In genomic region chr14:94638330-94638729, GRCh38 we compare ENCODE assay signal across 17 cellular contexts. TPM values are rescaled to one million over a fixed set of nuclear protein-coding genes. Genes with fewer than 3 reads are reported as not detected.
"Had no signal": no experiment of that assay in that cellular context is flagged by ENCODE, and none has a peak within 500 bp of the region (broad histone marks: within the 10 kb centered on the region; RNA-seq: fewer than 3 reads in every experiment).

No MANE protein-coding gene starts in this region.

- H3K36me3 Mint-ChIP-seq: activated CD8-positive, alpha-beta memory T cell treated with anti-CD3 and anti-CD28 coated beads, Interleukin-2, amount 10 ng/mL, durations not matched to agents 7 days and 5 days; activated naive CD8-positive, alpha-beta T cell treated with anti-CD3 and anti-CD28 coated beads for 36 hours; stimulated activated memory B cell treated with anti-CD40 and anti-IgM and Interleukin-4, amounts not matched to agents 10 μg/mL and 1 μg/mL and 100 μg/mL, for 72 hours had no signal

- H3K4me1 Mint-ChIP-seq: activated CD8-positive, alpha-beta memory T cell treated with anti-CD3 and anti-CD28 coated beads, Interleukin-2, amount 10 ng/mL, durations not matched to agents 7 days and 5 days; activated naive CD8-positive, alpha-beta T cell treated with anti-CD3 and anti-CD28 coated beads for 36 hours; stimulated activated memory B cell treated with anti-CD40 and anti-IgM and Interleukin-4, amounts not matched to agents 10 μg/mL and 1 μg/mL and 100 μg/mL, for 72 hours had no signal

- H3K4me3 Mint-ChIP-seq: activated CD8-positive, alpha-beta memory T cell treated with anti-CD3 and anti-CD28 coated beads, Interleukin-2, amount 10 ng/mL, durations not matched to agents 7 days and 5 days; activated naive CD8-positive, alpha-beta T cell treated with anti-CD3 and anti-CD28 coated beads for 36 hours; activated T-cell treated with anti-CD3 and anti-CD28 coated beads, Interleukin-2, amount 50 U/mL, for 4 hours; stimulated activated memory B cell treated with anti-CD40 and anti-IgM and Interleukin-4, amounts not matched to agents 10 μg/mL and 1 μg/mL and 100 μg/mL, for 72 hours; T-helper 2 cell treated with Interferon-gamma antibody and Interleukin-4, amounts not matched to agents 5 μg/mL and 100 μg/mL, for 36 hours had no signal

- H3K27ac Mint-ChIP-seq: activated CD8-positive, alpha-beta memory T cell treated with anti-CD3 and anti-CD28 coated beads, Interleukin-2, amount 10 ng/mL, durations not matched to agents 7 days and 5 days; activated naive CD8-positive, alpha-beta T cell treated with anti-CD3 and anti-CD28 coated beads for 36 hours; stimulated activated memory B cell treated with anti-CD40 and anti-IgM and Interleukin-4, amounts not matched to agents 10 μg/mL and 1 μg/mL and 100 μg/mL, for 72 hours; T-helper 2 cell treated with Interferon-gamma antibody and Interleukin-4, amounts not matched to agents 5 μg/mL and 100 μg/mL, for 36 hours had no signal

- H3K27me3 ChIP-seq: gastrocnemius medialis, transverse colon had no signal

- H3K27me3 Mint-ChIP-seq: activated CD8-positive, alpha-beta memory T cell treated with anti-CD3 and anti-CD28 coated beads, Interleukin-2, amount 10 ng/mL, durations not matched to agents 7 days and 5 days; activated naive CD8-positive, alpha-beta T cell treated with anti-CD3 and anti-CD28 coated beads for 36 hours; stimulated activated memory B cell treated with anti-CD40 and anti-IgM and Interleukin-4, amounts not matched to agents 10 μg/mL and 1 μg/mL and 100 μg/mL, for 72 hours had no signal

- H3K36me3 ChIP-seq: cardiac muscle cell, gastrocnemius medialis, heart right ventricle, transverse colon had no signal

- H3K4me1 ChIP-seq: gastrocnemius medialis, heart right ventricle, transverse colon had no signal

- ATAC-seq: activated CD8-positive, alpha-beta memory T cell treated with anti-CD3 and anti-CD28 coated beads, Interleukin-2, amount 10 ng/mL, durations not matched to agents 7 days and 5 days; activated T-cell treated with anti-CD3 and anti-CD28 coated beads, Interleukin-2, amount 50 U/mL, for 4 hours; gastrocnemius medialis; left ventricle myocardium superior; stimulated activated memory B cell treated with anti-CD40 and anti-IgM and Interleukin-4, amounts not matched to agents 10 μg/mL and 1 μg/mL and 100 μg/mL, for 72 hours had no signal

- H3K27ac ChIP-seq: cardiac muscle cell, gastrocnemius medialis, heart right ventricle, parathyroid adenoma, transverse colon had no signal

- H3K4me3 ChIP-seq: cardiac muscle cell, gastrocnemius medialis, heart right ventricle, transverse colon had no signal

- DNase-seq: activated CD4-positive, alpha-beta T cell treated with anti-CD3 and anti-CD28 coated beads, Interleukin-2, amount 50 U/mL, for 48 hours; activated CD4-positive, CD25-positive, alpha-beta regulatory T cell treated with anti-CD3 and anti-CD28 coated beads, Interleukin-2, amount 50 U/mL, for 72 hours; activated CD8-positive, alpha-beta memory T cell treated with anti-CD3 and anti-CD28 coated beads, Interleukin-2, amount 10 ng/mL, durations not matched to agents 7 days and 5 days; activated gamma-delta T cell; activated naive CD8-positive, alpha-beta T cell treated with anti-CD3 and anti-CD28 coated beads for 36 hours; activated T-cell treated with anti-CD3 and anti-CD28 coated beads, Interleukin-2, amount 50 U/mL, for 4 hours; aorta; gastrocnemius medialis; heart right ventricle; left ventricle myocardium superior; right cardiac atrium; stimulated activated CD4-positive, alpha-beta T cell treated with anti-CD3 and anti-CD28 coated beads, Interleukin-1b, Interleukin-23, amount 100 ng/mL, for 48 hours; transverse colon had no signal

- H3K9me3 Mint-ChIP-seq: activated naive CD8-positive, alpha-beta T cell treated with anti-CD3 and anti-CD28 coated beads for 36 hours; activated T-cell treated with anti-CD3 and anti-CD28 coated beads, Interleukin-2, amount 50 U/mL, for 4 hours; stimulated activated memory B cell treated with anti-CD40 and anti-IgM and Interleukin-4, amounts not matched to agents 10 μg/mL and 1 μg/mL and 100 μg/mL, for 72 hours; T-helper 2 cell treated with Interferon-gamma antibody and Interleukin-4, amounts not matched to agents 5 μg/mL and 100 μg/mL, for 36 hours had no signal

- H3K9me3 ChIP-seq: gastrocnemius medialis, heart right ventricle, transverse colon had no signal

RNA-seq across cellular contexts. Expression of gene SERPINA3, which starts 26.1 kb away (rescaled TPM):
- total RNA-seq: activated CD8-positive, alpha-beta memory T cell treated with anti-CD3 and anti-CD28 coated beads, Interleukin-2, amount 10 ng/mL, durations not matched to agents 7 days and 5 days; activated naive CD8-positive, alpha-beta T cell treated with anti-CD3 and anti-CD28 coated beads for 36 hours; cardiac muscle cell had no signal

RNA-seq across cellular contexts. Expression of gene SERPINA5, which starts 57.1 kb away (rescaled TPM):
- total RNA-seq: activated CD8-positive, alpha-beta memory T cell treated with anti-CD3 and anti-CD28 coated beads, Interleukin-2, amount 10 ng/mL, durations not matched to agents 7 days and 5 days; activated naive CD8-positive, alpha-beta T cell treated with anti-CD3 and anti-CD28 coated beads for 36 hours; cardiac muscle cell had no signal
